25 cellular contexts compared by ENCODE assay signal in genomic region chr12:13937735-13938134, GRCh38. TPM values are rescaled to one million over a fixed set of nuclear protein-coding genes. Genes with fewer than 3 reads are reported as not detected.
"Had no signal": no experiment of that assay in that cellular context is flagged by ENCODE, and none has a peak within 500 bp of the region (broad histone marks: within the 10 kb centered on the region; RNA-seq: fewer than 3 reads in every experiment).

No MANE protein-coding gene starts in this region.

- H3K4me1 ChIP-seq: adrenal gland, SJSA1 had no signal

- FAIRE-seq: K562 had no signal

- H3K4me3 Mint-ChIP-seq: activated CD4-positive, alpha-beta memory T cell treated with anti-CD3 and anti-CD28 coated beads for 36 hours; activated CD4-positive, alpha-beta T cell treated with anti-CD3 and anti-CD28 coated beads, Interleukin-2, amount 10 ng/mL, durations not matched to agents 7 days and 5 days; activated naive CD4-positive, alpha-beta T cell treated with anti-CD3 and anti-CD28 coated beads, Interleukin-2, amount 10 ng/mL, durations not matched to agents 7 days and 5 days; activated naive CD8-positive, alpha-beta T cell treated with anti-CD3 and anti-CD28 coated beads, Interleukin-2, amount 10 ng/mL, durations not matched to agents 7 days and 5 days; activated T-cell treated with anti-CD3 and anti-CD28 coated beads, Interleukin-2, amount 50 U/mL, for 4 hours; T-helper 17 cell had no signal

- H3K27ac ChIP-seq: adrenal gland, SJSA1, VCaP had no signal

- H3K27me3 ChIP-seq: adrenal gland, SJSA1 had no signal

- ATAC-seq: activated T-cell treated with anti-CD3 and anti-CD28 coated beads, Interleukin-2, amount 50 U/mL, for 4 hours; K562; PC-3; T-helper 17 cell had no signal

- H3K36me3 ChIP-seq: adrenal gland, SJSA1 had no signal

- H3K27ac Mint-ChIP-seq: activated CD4-positive, alpha-beta memory T cell treated with anti-CD3 and anti-CD28 coated beads for 36 hours; activated CD4-positive, alpha-beta T cell treated with anti-CD3 and anti-CD28 coated beads, Interleukin-2, amount 10 ng/mL, durations not matched to agents 7 days and 5 days; activated naive CD4-positive, alpha-beta T cell treated with anti-CD3 and anti-CD28 coated beads, Interleukin-2, amount 10 ng/mL, durations not matched to agents 7 days and 5 days; activated naive CD8-positive, alpha-beta T cell treated with anti-CD3 and anti-CD28 coated beads, Interleukin-2, amount 10 ng/mL, durations not matched to agents 7 days and 5 days; T-helper 17 cell had no signal

- H3K9me3 Mint-ChIP-seq: activated CD4-positive, alpha-beta T cell treated with anti-CD3 and anti-CD28 coated beads, Interleukin-2, amount 10 ng/mL, durations not matched to agents 7 days and 5 days had no signal

- H3K4me3 ChIP-seq: adrenal gland, K562, SJSA1 had no signal

- DNase-seq: activated CD4-positive, alpha-beta memory T cell treated with anti-CD3 and anti-CD28 coated beads for 36 hours; activated CD4-positive, alpha-beta T cell treated with anti-CD3 and anti-CD28 coated beads, Interleukin-2, amount 10 ng/mL, durations not matched to agents 7 days and 5 days; activated CD4-positive, CD25-positive, alpha-beta regulatory T cell; activated CD8-positive, alpha-beta memory T cell treated with anti-CD3 and anti-CD28 coated beads for 24 hours; activated gamma-delta T cell; activated naive CD4-positive, alpha-beta T cell treated with anti-CD3 and anti-CD28 coated beads, Interleukin-2, amount 10 ng/mL, durations not matched to agents 7 days and 5 days; activated naive CD8-positive, alpha-beta T cell treated with anti-CD3 and anti-CD28 coated beads, Interleukin-2, amount 10 ng/mL, durations not matched to agents 7 days and 5 days; activated T-cell treated with anti-CD3 and anti-CD28 coated beads, Interleukin-2, amount 50 U/mL, for 4 hours; adrenal gland; anterior cingulate cortex; cerebellar nuclear complex; Kasumi-1; NCI-H1105 treated with DMSO at 0.1 percent for 48 hours; NCI-H1436 treated with DMSO at 0.1 percent for 48 hours; NCI-H187; NCI-H2081; NCI-H510A treated with DMSO at 0.1 percent for 48 hours; NCI-H69; PC-3; SHP77; T-helper 17 cell; T-helper 9 cell had no signal

- H3K9me3 ChIP-seq: SJSA1 had no signal

- H3K4me1 Mint-ChIP-seq: activated CD4-positive, alpha-beta T cell treated with anti-CD3 and anti-CD28 coated beads, Interleukin-2, amount 10 ng/mL, durations not matched to agents 7 days and 5 days; activated naive CD4-positive, alpha-beta T cell treated with anti-CD3 and anti-CD28 coated beads, Interleukin-2, amount 10 ng/mL, durations not matched to agents 7 days and 5 days; T-helper 17 cell had no signal

RNA-seq across cellular contexts. Expression of gene GRIN2B, which starts 43.7 kb away (rescaled TPM):
- total RNA-seq: activated CD4-positive, alpha-beta memory T cell treated with anti-CD3 and anti-CD28 coated beads for 36 hours; activated CD4-positive, alpha-beta T cell treated with anti-CD3 and anti-CD28 coated beads, Interleukin-2, amount 10 ng/mL, durations not matched to agents 7 days and 5 days; activated naive CD8-positive, alpha-beta T cell treated with anti-CD3 and anti-CD28 coated beads, Interleukin-2, amount 10 ng/mL, durations not matched to agents 7 days and 5 days; activated T-cell treated with anti-CD3 and anti-CD28 coated beads, Interleukin-2, amount 50 U/mL, for 4 hours; K562; PC-3; SJSA1; T-helper 17 cell had no signal
- polyA plus RNA-seq: K562 had no signal
